ENCODE assay signal across 19 cellular contexts in the genomic region with DNA sequence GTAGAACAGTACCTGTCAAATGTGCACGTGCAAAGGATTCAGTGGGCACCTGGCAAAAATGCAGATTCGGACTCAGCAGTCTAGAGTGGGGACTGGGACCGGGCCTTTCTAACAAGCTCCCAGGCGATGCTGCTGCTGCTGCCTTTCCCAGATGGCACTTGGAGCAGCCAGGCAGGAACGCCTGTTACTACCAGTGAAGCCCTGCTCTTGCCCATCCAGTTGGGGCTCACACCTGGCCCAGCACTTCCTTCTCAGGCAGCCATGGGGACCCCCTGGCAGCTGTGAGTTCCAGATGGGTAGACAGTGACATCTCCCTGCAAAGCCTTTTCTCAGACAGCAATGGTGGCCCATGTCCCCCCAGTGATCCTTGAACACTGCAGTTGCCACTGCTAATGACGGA. TPM values are rescaled to one million over a fixed set of nuclear protein-coding genes. Genes with fewer than 3 reads are reported as not detected.
DNase-seq lines count a peak whose midpoint lies in the region; TF ChIP-seq lines count a peak whose summit lies in the region.
"Had no signal": no experiment of that assay in that cellular context is flagged by ENCODE, and none has a peak within 500 bp of the region (broad histone marks: within the 10 kb centered on the region; RNA-seq: fewer than 3 reads in every experiment).

No MANE protein-coding gene starts in this region.

- in situ Hi-C loops in HAP-1 (cut with MboI; ENCODE audit: low sequenced_read_pairs): loop anchor here (25.0 kb wide), 1 partner anchor 229 kb away; no protein-coding TSS in a partner anchor

- H3K4me3 ChIP-seq in KMS-11 (IDR thresholded peaks at IDR 0.05; ENCODE audit: insufficient read depth, low read depth, low read length) (no peak overlapping the region), HAP-1 (no peak overlapping the region)
- H3K4me3 ChIP-seq: GM12878, MG63, right lobe of liver, transverse colon had no signal

- H3K4me2 ChIP-seq in KMS-11: peak overlapping the region; percentile 97; the same call in 1 of the 2 replicates
- H3K4me2 ChIP-seq: SK-N-SH had no signal

- no peaks in the 10 kb centered on the region for H4K20me1 ChIP-seq in KMS-11 (ENCODE audit: insufficient read depth)

- H3K4me1 Mint-ChIP-seq in T-helper 2 cell treated with Interferon-gamma antibody and Interleukin-4, amounts not matched to agents 5 μg/mL and 100 μg/mL, for 36 hours (ENCODE audit: low read depth): peaks cover 83% of the 10 kb centered on the region
- H3K4me1 Mint-ChIP-seq in activated T-helper 2 cell treated with anti-CD3 and anti-CD28 coated beads, Interferon-gamma antibody, Interleukin-2, Interleukin-4, amounts not matched to agents 10 μg/mL and 5 μg/mL and 100 μg/mL, durations not matched to agents 14 hours and 24 hours and 36 hours (ENCODE audit: low read depth): peaks cover 78% of the 10 kb centered on the region

- TF ChIP-seq CTCF in KMS-11 (conservative IDR thresholded peaks at IDR 0.05; ENCODE audit: low read depth, low read length): no peak

- no peaks in the 10 kb centered on the region for H3K27me3 Mint-ChIP-seq in T-helper 2 cell treated with Interferon-gamma antibody and Interleukin-4, amounts not matched to agents 5 μg/mL and 100 μg/mL, for 36 hours (ENCODE audit: low read depth)
- H3K27me3 Mint-ChIP-seq in activated T-helper 2 cell treated with anti-CD3 and anti-CD28 coated beads, Interferon-gamma antibody, Interleukin-2, Interleukin-4, amounts not matched to agents 10 μg/mL and 5 μg/mL and 100 μg/mL, durations not matched to agents 14 hours and 24 hours and 36 hours (ENCODE audit: low read depth): no peaks in the 10 kb centered on the region

- H3K27ac ChIP-seq in KMS-11: peak overlapping the region; percentile 94
- H3K27ac ChIP-seq: right lobe of liver had no signal

- H3K36me3 ChIP-seq in KMS-11 (ENCODE audit: insufficient read depth): no peaks in the 10 kb centered on the region
- peaks cover 18% of the 10 kb centered on the region for H3K36me3 ChIP-seq in HAP-1 (replicated peaks)
- H3K36me3 ChIP-seq: transverse colon had no signal

- peak overlapping the region; percentile 99 for H3K27ac Mint-ChIP-seq in T-helper 2 cell treated with Interferon-gamma antibody and Interleukin-4, amounts not matched to agents 5 μg/mL and 100 μg/mL, for 36 hours
- peak overlapping the region; percentile 97 for H3K27ac Mint-ChIP-seq in activated T-helper 2 cell treated with anti-CD3 and anti-CD28 coated beads, Interferon-gamma antibody, Interleukin-2, Interleukin-4, amounts not matched to agents 10 μg/mL and 5 μg/mL and 100 μg/mL, durations not matched to agents 14 hours and 24 hours and 36 hours

- peak overlapping the region; percentile 84 for H3K4me3 Mint-ChIP-seq in T-helper 2 cell treated with Interferon-gamma antibody and Interleukin-4, amounts not matched to agents 5 μg/mL and 100 μg/mL, for 36 hours
- peak overlapping the region; percentile 80 for H3K4me3 Mint-ChIP-seq in activated T-helper 2 cell treated with anti-CD3 and anti-CD28 coated beads, Interferon-gamma antibody, Interleukin-2, Interleukin-4, amounts not matched to agents 10 μg/mL and 5 μg/mL and 100 μg/mL, durations not matched to agents 14 hours and 24 hours and 36 hours (ENCODE audit: low read depth)
- H3K4me3 Mint-ChIP-seq: neural crest cell had no signal

- H2AFZ ChIP-seq in KMS-11 (ENCODE audit: low read depth): no peak overlapping the region

- DNase-seq in T-helper 2 cell treated with Interferon-gamma antibody and Interleukin-4, amounts not matched to agents 5 μg/mL and 100 μg/mL, for 36 hours (ENCODE audit: low spot score): no peak
- DNase-seq in T-helper 2 cell (no peak), posterior vena cava (ENCODE audit: low spot score) (peak; percentile 31), HAP-1 (ENCODE audit: low spot score in 2 of 2) (no peak), NCI-H2081 (lab: John Stamatoyannopoulos, UW) (no peak), NCI-H187 treated with DMSO at 0.1 percent for 48 hours (lab: John Stamatoyannopoulos, UW) (no peak)
- no peak for DNase-seq in activated T-helper 2 cell treated with anti-CD3 and anti-CD28 coated beads, Interferon-gamma antibody, Interleukin-2, Interleukin-4, amounts not matched to agents 10 μg/mL and 5 μg/mL and 100 μg/mL, durations not matched to agents 14 hours and 24 hours and 36 hours (ENCODE audit: low spot score)
- DNase-seq: 8988T; HCEC 1CT; MG63; NCI-H1930; NCI-H510A treated with DMSO at 0.1 percent for 48 hours; right lobe of liver; SK-N-SH; stimulated activated CD4-positive, alpha-beta T cell treated with anti-CD3 and anti-CD28 coated beads, Interleukin-2, amount 100 ng/mL, for 48 hours; transverse colon had no signal

- H3K9ac ChIP-seq in KMS-11: no peak overlapping the region

- H3K9me3 ChIP-seq in HAP-1: no peaks in the 10 kb centered on the region
- H3K9me3 ChIP-seq: MG63, right lobe of liver, SK-N-SH, transverse colon had no signal

- H3K36me3 Mint-ChIP-seq in T-helper 2 cell treated with Interferon-gamma antibody and Interleukin-4, amounts not matched to agents 5 μg/mL and 100 μg/mL, for 36 hours (ENCODE audit: low read depth): peaks cover 48% of the 10 kb centered on the region
- H3K36me3 Mint-ChIP-seq in activated T-helper 2 cell treated with anti-CD3 and anti-CD28 coated beads, Interferon-gamma antibody, Interleukin-2, Interleukin-4, amounts not matched to agents 10 μg/mL and 5 μg/mL and 100 μg/mL, durations not matched to agents 14 hours and 24 hours and 36 hours (ENCODE audit: low read depth): peaks cover 84% of the 10 kb centered on the region

- H3K4me1 ChIP-seq in KMS-11 (ENCODE audit: low read depth, poor library complexity, severe bottlenecking) (peaks cover 73% of the 10 kb centered on the region), HAP-1 (no peaks in the 10 kb centered on the region)

- H3K9me3 Mint-ChIP-seq in T-helper 2 cell treated with Interferon-gamma antibody and Interleukin-4, amounts not matched to agents 5 μg/mL and 100 μg/mL, for 36 hours: no peaks in the 10 kb centered on the region
- H3K9me3 Mint-ChIP-seq in activated T-helper 2 cell treated with anti-CD3 and anti-CD28 coated beads, Interferon-gamma antibody, Interleukin-2, Interleukin-4, amounts not matched to agents 10 μg/mL and 5 μg/mL and 100 μg/mL, durations not matched to agents 14 hours and 24 hours and 36 hours: no peaks in the 10 kb centered on the region
- H3K9me3 Mint-ChIP-seq: neural crest cell had no signal

- intact Hi-C loops in activated T-helper 2 cell treated with anti-CD3 and anti-CD28 coated beads, Interferon-gamma antibody, Interleukin-2, Interleukin-4, amounts not matched to agents 10 μg/mL and 5 μg/mL and 100 μg/mL, durations not matched to agents 14 hours and 24 hours and 36 hours (cut with micrococcal nuclease): loop anchor here (2.0 to 10.0 kb wide), 3 partner anchors 55 to 639 kb away; no protein-coding TSS in a partner anchor
- intact Hi-C loops in posterior vena cava (cut with DNase I): loop anchor here (5.0 to 10.0 kb wide), 4 partner anchors 81 to 221 kb away; a partner anchor contains a TSS

- no peaks in the 10 kb centered on the region for H3K79me2 ChIP-seq in KMS-11 (ENCODE audit: insufficient read depth, low read depth)

- H3K27me3 ChIP-seq in KMS-11 (ENCODE audit: insufficient read depth, low read depth) (no peaks in the 10 kb centered on the region), HAP-1 (ENCODE audit: low read depth) (no peaks in the 10 kb centered on the region)
- H3K27me3 ChIP-seq: MG63, right lobe of liver, transverse colon had no signal

RNA-seq across cellular contexts. Expression of a gene that starts 30.4 kb away (rescaled TPM):
- 13.5 and 17.3 TPM in 2 replicates for total RNA-seq in activated T-helper 2 cell treated with anti-CD3 and anti-CD28 coated beads, Interferon-gamma antibody, Interleukin-2, Interleukin-4, amounts not matched to agents 10 μg/mL and 5 μg/mL and 100 μg/mL, durations not matched to agents 14 hours and 24 hours and 36 hours
- 1 to 10 TPM; 4.4 to 4.6 TPM for total RNA-seq in posterior vena cava

RNA-seq across cellular contexts. Expression of a gene that starts 34.8 kb away (rescaled TPM):
- total RNA-seq in activated T-helper 2 cell treated with anti-CD3 and anti-CD28 coated beads, Interferon-gamma antibody, Interleukin-2, Interleukin-4, amounts not matched to agents 10 μg/mL and 5 μg/mL and 100 μg/mL, durations not matched to agents 14 hours and 24 hours and 36 hours: 186 and 189 TPM in 2 replicates
- total RNA-seq in posterior vena cava: 10 to 100 TPM; 45.3 to 52.0 TPM
